ENCODE assay signal across 1 cellular context in genomic region chr16:387761-388666, GRCh38.
A peak's percentile ranks its signal among the peaks of the same experiment; 100 is the strongest.
TF ChIP-seq lines count a peak whose summit lies in the region.
"Not testable (repeated sequence)": the region's sequence is repeated elsewhere in the genome, so short reads cannot be mapped to it uniquely, and the experiment has no call there.

No MANE protein-coding gene starts in this region.

TF ChIP-seq in K562, 482 proteins besides CTCF, POLR2A, EP300 and RAD21 (continues in another document):
- TF ChIP-seq CBFA2T3 (IDR thresholded peaks at IDR 0.05) = peak; percentile 81
- TF ChIP-seq CBX3 (IDR thresholded peaks at IDR 0.05; ENCODE audit: borderline replicate concordance in 1 of 2, low read length in 2 of 2) = 0 out of 3 replicates have a peak, but pooled peaks of 1 of the 2 experiments have one; percentile 10
- TF ChIP-seq KDM1A (IDR thresholded peaks at IDR 0.05) = peak; percentile 73 to 80
- peak; percentile 17; the same call in 1 of the 2 replicates for TF ChIP-seq DMBX1 (CRISPR knock-in tag; IDR thresholded peaks at IDR 0.05; ENCODE audit: borderline replicate concordance)
- TF ChIP-seq CTBP1 (IDR thresholded peaks at IDR 0.05; ENCODE audit: borderline replicate concordance) = peak; percentile 64; the same call in 1 of the 2 replicates
- TF ChIP-seq TEAD1 (CRISPR knock-in tag; IDR thresholded peaks at IDR 0.05) = peak in 1 of 2 experiments; percentile 47; a peak in 1 of 4 replicates
- TF ChIP-seq BCOR (IDR thresholded peaks at IDR 0.05) = peak; percentile 7; the same call in 1 of the 2 replicates
- 0 out of 2 replicates have a peak, but pooled peaks have one; percentile 11 for TF ChIP-seq ZNF395 (CRISPR knock-in tag; IDR thresholded peaks at IDR 0.05)
- TF ChIP-seq SOX6 (IDR thresholded peaks at IDR 0.05) = 0 out of 2 replicates have a peak, but pooled peaks have one; percentile 45
- peak; percentile 15; the same call in 1 of the 2 replicates for TF ChIP-seq TAL1 (IDR thresholded peaks at IDR 0.05)
- TF ChIP-seq ESRRA (IDR thresholded peaks at IDR 0.05; ENCODE audit: borderline replicate concordance, low read depth) = peak; percentile 28; the same call in 1 of the 2 replicates
- TF ChIP-seq RCOR1 (IDR thresholded peaks at IDR 0.05; ENCODE audit: borderline replicate concordance in 1 of 2, low read depth in 2 of 2, low read length in 2 of 2) = peak; percentile 65 to 81
- TF ChIP-seq SMAD4 (CRISPR knock-in tag; conservative IDR thresholded peaks at IDR 0.05) = peak; percentile 50; the same call in 1 of the 2 replicates
- 0 out of 2 replicates have a peak, but pooled peaks have one; percentile 20 for TF ChIP-seq TOE1 (IDR thresholded peaks at IDR 0.05; ENCODE audit: borderline replicate concordance)
- not testable (repeated sequence) for TF ChIP-seq TOE1 (CRISPR knock-in tag; IDR thresholded peaks at IDR 0.05; ENCODE audit: borderline replicate concordance, low read depth); MYC (CRISPR knock-in tag; IDR thresholded peaks at IDR 0.05; ENCODE audit: borderline replicate concordance, low read depth); MYNN (CRISPR knock-in tag; IDR thresholded peaks at IDR 0.05); ZNF740 (tag; IDR thresholded peaks at IDR 0.05)
- TF ChIP-seq PRDM10 (IDR thresholded peaks at IDR 0.05; ENCODE audit: partially characterized antibody) = peak; percentile 72
- peak; percentile 77; the same call in 1 of the 2 replicates for TF ChIP-seq ZNF444 (CRISPR knock-in tag; IDR thresholded peaks at IDR 0.05)
- 0 out of 2 replicates have a peak, but pooled peaks have one; percentile 40 for TF ChIP-seq SMARCE1 (IDR thresholded peaks at IDR 0.05)
- TF ChIP-seq ARID1B (IDR thresholded peaks at IDR 0.05) = peak; percentile 56
- peak; percentile 26 for TF ChIP-seq KDM5B (IDR thresholded peaks at IDR 0.05; ENCODE audit: insufficient replicate concordance, low read depth, low read length)
- TF ChIP-seq ZNF263 (CRISPR knock-in tag; IDR thresholded peaks at IDR 0.05; ENCODE audit: borderline replicate concordance) = peak; percentile 86; the same call in 1 of the 2 replicates
- 0 out of 2 replicates have a peak, but pooled peaks have one; percentile 19 for TF ChIP-seq ZNF384 (IDR thresholded peaks at IDR 0.05; ENCODE audit: low read depth, low read length)
- TF ChIP-seq SP1 (CRISPR knock-in tag; IDR thresholded peaks at IDR 0.05) = 0 out of 2 replicates have a peak, but pooled peaks have one; percentile 16
- peak in 1 of 2 experiments; percentile 44; a peak in 1 of 4 replicates for TF ChIP-seq HDAC1 (IDR thresholded peaks at IDR 0.05)
- peak; percentile 50; the same call in 1 of the 2 replicates for TF ChIP-seq MYC (IDR thresholded peaks at IDR 0.05; ENCODE audit: low read depth, low read length)
- TF ChIP-seq GATAD2A (IDR thresholded peaks at IDR 0.05) = peak; percentile 32; the same call in 1 of the 2 replicates
- peak; percentile 67; the same call in 1 of the 2 replicates for TF ChIP-seq MTA3 (IDR thresholded peaks at IDR 0.05; ENCODE audit: borderline replicate concordance)
- TF ChIP-seq RBBP5 (IDR thresholded peaks at IDR 0.05; ENCODE audit: borderline replicate concordance, insufficient read depth, low read length, poor library complexity, severe bottlenecking) = peak; percentile 41
- peak; percentile 15 for TF ChIP-seq MEIS2 (IDR thresholded peaks at IDR 0.05; ENCODE audit: partially characterized antibody)
- 0 out of 2 replicates have a peak, but pooled peaks have one; percentile 53 for TF ChIP-seq ZBTB17 (CRISPR knock-in tag; IDR thresholded peaks at IDR 0.05)
- TF ChIP-seq E2F1 (CRISPR knock-in tag; IDR thresholded peaks at IDR 0.05) = 0 out of 2 replicates have a peak, but pooled peaks have one; percentile 22
- TF ChIP-seq MYNN (IDR thresholded peaks at IDR 0.05) = 0 out of 2 replicates have a peak, but pooled peaks have one; percentile 41
- TF ChIP-seq CBFA2T2 (conservative IDR thresholded peaks at IDR 0.05) = peak; percentile 69
- TF ChIP-seq ZNF740 (CRISPR knock-in tag; IDR thresholded peaks at IDR 0.05) = 0 out of 2 replicates have a peak, but pooled peaks have one; percentile 28
- peak; percentile 48 for TF ChIP-seq CXXC5 (CRISPR knock-in tag; IDR thresholded peaks at IDR 0.05)
- TF ChIP-seq, protein P1, sequence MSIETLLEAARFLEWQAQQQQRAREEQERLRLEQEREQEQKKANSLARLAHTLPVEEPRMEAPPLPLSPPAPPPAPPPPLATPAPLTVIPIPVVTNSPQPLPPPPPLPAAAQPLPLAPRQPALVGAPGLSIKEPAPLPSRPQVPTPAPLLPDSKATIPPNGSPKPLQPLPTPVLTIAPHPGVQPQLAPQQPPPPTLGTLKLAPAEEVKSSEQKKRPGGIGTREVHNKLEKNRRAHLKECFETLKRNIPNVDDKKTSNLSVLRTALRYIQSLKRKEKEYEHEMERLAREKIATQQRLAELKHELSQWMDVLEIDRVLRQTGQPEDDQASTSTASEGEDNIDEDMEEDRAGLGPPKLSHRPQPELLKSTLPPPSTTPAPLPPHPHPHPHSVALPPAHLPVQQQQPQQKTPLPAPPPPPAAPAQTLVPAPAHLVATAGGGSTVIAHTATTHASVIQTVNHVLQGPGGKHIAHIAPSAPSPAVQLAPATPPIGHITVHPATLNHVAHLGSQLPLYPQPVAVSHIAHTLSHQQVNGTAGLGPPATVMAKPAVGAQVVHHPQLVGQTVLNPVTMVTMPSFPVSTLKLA (conservative IDR thresholded peaks at IDR 0.05) = peak; percentile 50 to 68
- TF ChIP-seq, protein P2, sequence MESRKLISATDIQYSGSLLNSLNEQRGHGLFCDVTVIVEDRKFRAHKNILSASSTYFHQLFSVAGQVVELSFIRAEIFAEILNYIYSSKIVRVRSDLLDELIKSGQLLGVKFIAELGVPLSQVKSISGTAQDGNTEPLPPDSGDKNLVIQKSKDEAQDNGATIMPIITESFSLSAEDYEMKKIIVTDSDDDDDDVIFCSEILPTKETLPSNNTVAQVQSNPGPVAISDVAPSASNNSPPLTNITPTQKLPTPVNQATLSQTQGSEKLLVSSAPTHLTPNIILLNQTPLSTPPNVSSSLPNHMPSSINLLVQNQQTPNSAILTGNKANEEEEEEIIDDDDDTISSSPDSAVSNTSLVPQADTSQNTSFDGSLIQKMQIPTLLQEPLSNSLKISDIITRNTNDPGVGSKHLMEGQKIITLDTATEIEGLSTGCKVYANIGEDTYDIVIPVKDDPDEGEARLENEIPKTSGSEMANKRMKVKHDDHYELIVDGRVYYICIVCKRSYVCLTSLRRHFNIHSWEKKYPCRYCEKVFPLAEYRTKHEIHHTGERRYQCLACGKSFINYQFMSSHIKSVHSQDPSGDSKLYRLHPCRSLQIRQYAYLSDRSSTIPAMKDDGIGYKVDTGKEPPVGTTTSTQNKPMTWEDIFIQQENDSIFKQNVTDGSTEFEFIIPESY (CRISPR knock-in tag; IDR thresholded peaks at IDR 0.05) = peak; percentile 34; the same call in 1 of the 2 replicates
- TF ChIP-seq L3MBTL2 (IDR thresholded peaks at IDR 0.05) = peak; percentile 51
- peak; percentile 65; the same call in 1 of the 2 replicates for TF ChIP-seq EP400 (IDR thresholded peaks at IDR 0.05)
- TF ChIP-seq, protein P3, sequence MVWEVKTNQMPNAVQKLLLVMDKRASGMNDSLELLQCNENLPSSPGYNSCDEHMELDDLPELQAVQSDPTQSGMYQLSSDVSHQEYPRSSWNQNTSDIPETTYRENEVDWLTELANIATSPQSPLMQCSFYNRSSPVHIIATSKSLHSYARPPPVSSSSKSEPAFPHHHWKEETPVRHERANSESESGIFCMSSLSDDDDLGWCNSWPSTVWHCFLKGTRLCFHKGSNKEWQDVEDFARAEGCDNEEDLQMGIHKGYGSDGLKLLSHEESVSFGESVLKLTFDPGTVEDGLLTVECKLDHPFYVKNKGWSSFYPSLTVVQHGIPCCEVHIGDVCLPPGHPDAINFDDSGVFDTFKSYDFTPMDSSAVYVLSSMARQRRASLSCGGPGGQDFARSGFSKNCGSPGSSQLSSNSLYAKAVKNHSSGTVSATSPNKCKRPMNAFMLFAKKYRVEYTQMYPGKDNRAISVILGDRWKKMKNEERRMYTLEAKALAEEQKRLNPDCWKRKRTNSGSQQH (CRISPR knock-in tag; IDR thresholded peaks at IDR 0.05) = 0 out of 2 replicates have a peak, but pooled peaks have one; percentile 69
- TF ChIP-seq AFF1 (IDR thresholded peaks at IDR 0.05; ENCODE audit: low read depth in 1 of 2, partially characterized antibody in 2 of 2) = peak in 1 of 2 experiments; percentile 19
- TF ChIP-seq TCF3 (CRISPR knock-in tag; IDR thresholded peaks at IDR 0.05) = peak; percentile 62
